In genomic region chr4:156512622-156513021, GRCh38 we compare ENCODE assay signal across 22 cellular contexts.
DNase-seq lines count a peak whose midpoint lies in the region; ATAC-seq and TF ChIP-seq lines count a peak whose summit lies in the region.
"Had no signal": no experiment of that assay in that cellular context is flagged by ENCODE, and none has a peak within 500 bp of the region (broad histone marks: within the 10 kb centered on the region; RNA-seq: fewer than 3 reads in every experiment).

No MANE protein-coding gene starts in this region.

- H3K36me3 Mint-ChIP-seq in activated CD8-positive, alpha-beta memory T cell treated with anti-CD3 and anti-CD28 coated beads, Interleukin-2, amount 10 ng/mL, durations not matched to agents 7 days and 5 days: no peaks in the 10 kb centered on the region
- H3K36me3 Mint-ChIP-seq: activated naive CD8-positive, alpha-beta T cell treated with anti-CD3 and anti-CD28 coated beads for 36 hours; memory B cell; naive thymus-derived CD8-positive, alpha-beta T cell had no signal

- H3K36me3 ChIP-seq in cardiac muscle cell (no peaks in the 10 kb centered on the region), right atrium auricular region (no peaks in the 10 kb centered on the region), SK-N-SH (replicated peaks in 1 of 2; ENCODE audit: control insufficient read depth in 1 of 2, insufficient read depth in 2 of 2, low read length in 1 of 2) (no peaks in the 10 kb centered on the region)
- H3K36me3 ChIP-seq: esophagus muscularis mucosa, pancreas had no signal

- H3K9me3 Mint-ChIP-seq in activated CD8-positive, alpha-beta memory T cell treated with anti-CD3 and anti-CD28 coated beads, Interleukin-2, amount 10 ng/mL, durations not matched to agents 7 days and 5 days (ENCODE audit: low read depth): peaks cover 7% of the 10 kb centered on the region
- H3K9me3 Mint-ChIP-seq: activated B cell treated with CpG ODN at 0.5 μM for 24 hours had no signal

- no peak overlapping the region for H3K4me2 ChIP-seq in SK-N-SH

- H3K4me1 Mint-ChIP-seq in activated CD8-positive, alpha-beta memory T cell treated with anti-CD3 and anti-CD28 coated beads, Interleukin-2, amount 10 ng/mL, durations not matched to agents 7 days and 5 days: no peaks in the 10 kb centered on the region
- H3K4me1 Mint-ChIP-seq: activated B cell treated with CpG ODN at 0.5 μM for 24 hours; activated naive CD8-positive, alpha-beta T cell treated with anti-CD3 and anti-CD28 coated beads for 36 hours; memory B cell; naive thymus-derived CD8-positive, alpha-beta T cell had no signal

- no peak overlapping the region; the same call in 1 of the 2 replicates for H3K9ac ChIP-seq in SK-N-SH

- H3K9me3 ChIP-seq in cardiac muscle cell (ENCODE audit: low read depth) (no peaks in the 10 kb centered on the region), right atrium auricular region (no peaks in the 10 kb centered on the region), SK-N-SH (no peaks in the 10 kb centered on the region)
- H3K9me3 ChIP-seq: esophagus muscularis mucosa, pancreas had no signal

- H2AFZ ChIP-seq in SK-N-SH (ENCODE audit: low read depth): peak overlapping the region; percentile 64; the same call in 1 of the 2 replicates

- no peaks in the 10 kb centered on the region for H3K9me2 ChIP-seq in SK-N-SH

- H3K27ac Mint-ChIP-seq in activated CD8-positive, alpha-beta memory T cell treated with anti-CD3 and anti-CD28 coated beads, Interleukin-2, amount 10 ng/mL, durations not matched to agents 7 days and 5 days: no peak overlapping the region
- H3K27ac Mint-ChIP-seq: activated B cell treated with CpG ODN at 0.5 μM for 24 hours; activated naive CD8-positive, alpha-beta T cell treated with anti-CD3 and anti-CD28 coated beads for 36 hours; memory B cell; naive thymus-derived CD8-positive, alpha-beta T cell had no signal

- no peaks in the 10 kb centered on the region for H3K27me3 Mint-ChIP-seq in activated CD8-positive, alpha-beta memory T cell treated with anti-CD3 and anti-CD28 coated beads, Interleukin-2, amount 10 ng/mL, durations not matched to agents 7 days and 5 days
- H3K27me3 Mint-ChIP-seq: activated B cell treated with CpG ODN at 0.5 μM for 24 hours; activated naive CD8-positive, alpha-beta T cell treated with anti-CD3 and anti-CD28 coated beads for 36 hours; memory B cell; naive thymus-derived CD8-positive, alpha-beta T cell had no signal

- no peaks in the 10 kb centered on the region for H3K4me1 ChIP-seq in cardiac muscle cell (ENCODE audit: low read depth)
- H3K4me1 ChIP-seq in right atrium auricular region: no peaks in the 10 kb centered on the region
- peaks cover 0 to 31% of the 10 kb centered on the region in 2 experiments; a peak in 1 of 4 replicates for H3K4me1 ChIP-seq in SK-N-SH (ENCODE audit: control insufficient read depth in 1 of 2, insufficient read depth in 2 of 2, low read depth in 1 of 2, low read length in 1 of 2)
- H3K4me1 ChIP-seq: esophagus muscularis mucosa, pancreas had no signal

- H3K79me2 ChIP-seq in SK-N-SH (ENCODE audit: insufficient read depth): no peaks in the 10 kb centered on the region

- no peak for ATAC-seq in GM19452 (IDR thresholded peaks at IDR 0.05; ENCODE audit: unreplicated experiment)
- ATAC-seq in activated CD8-positive, alpha-beta memory T cell treated with anti-CD3 and anti-CD28 coated beads, Interleukin-2, amount 10 ng/mL, durations not matched to agents 7 days and 5 days: no peak
- ATAC-seq: K562; naive thymus-derived CD8-positive, alpha-beta T cell had no signal

- CTCF ChIA-PET in SK-N-SH (lab: Yijun Ruan, JAX): interaction anchor here (1.1 kb wide), 1 partner anchor 392 kb away, joined by 3 read pairs; no protein-coding TSS in a partner anchor
- CTCF ChIA-PET in activated CD8-positive, alpha-beta memory T cell treated with anti-CD3 and anti-CD28 coated beads, Interleukin-2, amount 10 ng/mL, durations not matched to agents 7 days and 5 days (lab: Charles Lee): no interaction called here

- DNase-seq in cardiac muscle cell (ENCODE audit: low read depth in 1 of 2, low spot score in 1 of 2): peak; percentile 12 to 32
- no peak for DNase-seq in right atrium auricular region (ENCODE audit: low spot score)
- no peak for DNase-seq in SK-N-SH
- peak; percentile 28 for DNase-seq in fibroblast of the conjunctiva (ENCODE audit: low read depth)
- peak; percentile 25 for DNase-seq in stromal cell of bone marrow (ENCODE audit: low read depth)
- DNase-seq in anterior cingulate cortex (lab: John Stamatoyannopoulos, UW): no peak
- no peak for DNase-seq in activated CD8-positive, alpha-beta memory T cell treated with anti-CD3 and anti-CD28 coated beads, Interleukin-2, amount 10 ng/mL, durations not matched to agents 7 days and 5 days
- DNase-seq: activated B cell treated with CpG ODN at 0.5 μM for 24 hours; activated naive CD8-positive, alpha-beta T cell treated with anti-CD3 and anti-CD28 coated beads for 36 hours; AML-193; dorsolateral prefrontal cortex; kidney; naive thymus-derived CD8-positive, alpha-beta T cell; NCI-H1048; NCI-H2081 treated with DMSO at 0.1 percent for 48 hours; pancreas; T-helper 2 cell had no signal

- TF ChIP-seq RAD21 in SK-N-SH (IDR thresholded peaks at IDR 0.05; ENCODE audit: low read length): no peak

- no peaks in the 10 kb centered on the region for H3F3A ChIP-seq in SK-N-SH (replicated peaks; ENCODE audit: insufficient read depth)

- no peaks in the 10 kb centered on the region for H4K20me1 ChIP-seq in SK-N-SH (ENCODE audit: insufficient read depth)

- H3K4me3 ChIP-seq in cardiac muscle cell: no peak overlapping the region
- no peak overlapping the region for H3K4me3 ChIP-seq in right atrium auricular region
- no peak overlapping the region for H3K4me3 ChIP-seq in SK-N-SH (ENCODE audit: low read depth in 2 of 2, low read length in 1 of 2)
- H3K4me3 ChIP-seq: dorsolateral prefrontal cortex, esophagus muscularis mucosa, K562, pancreas, skin epidermis had no signal

- no peak for TF ChIP-seq EP300 in SK-N-SH (IDR thresholded peaks at IDR 0.05; ENCODE audit: borderline replicate concordance in 1 of 2, low read depth in 1 of 2, low read length in 1 of 2)

- H3K27me3 ChIP-seq in cardiac muscle cell: no peaks in the 10 kb centered on the region
- H3K27me3 ChIP-seq in right atrium auricular region: no peaks in the 10 kb centered on the region
- H3K27me3 ChIP-seq in SK-N-SH (ENCODE audit: insufficient read depth): no peaks in the 10 kb centered on the region
- H3K27me3 ChIP-seq: dorsolateral prefrontal cortex, esophagus muscularis mucosa, pancreas had no signal

- no peak for TF ChIP-seq CTCF in cardiac muscle cell (IDR thresholded peaks at IDR 0.05; ENCODE audit: low read depth, low read length)
- no peak for TF ChIP-seq CTCF in right atrium auricular region (IDR thresholded peaks at IDR 0.05)
- no peak for TF ChIP-seq CTCF in SK-N-SH (IDR thresholded peaks at IDR 0.05)

- POLR2A ChIA-PET in SK-N-SH (lab: Yijun Ruan, JAX): no interaction called here

- no peak overlapping the region for H3K4me3 Mint-ChIP-seq in activated CD8-positive, alpha-beta memory T cell treated with anti-CD3 and anti-CD28 coated beads, Interleukin-2, amount 10 ng/mL, durations not matched to agents 7 days and 5 days
- H3K4me3 Mint-ChIP-seq: activated B cell treated with CpG ODN at 0.5 μM for 24 hours; activated naive CD8-positive, alpha-beta T cell treated with anti-CD3 and anti-CD28 coated beads for 36 hours; memory B cell; naive thymus-derived CD8-positive, alpha-beta T cell had no signal

- 11% methylated on average over 2 of the region's 2 CpGs for WGBS in SK-N-SH (ENCODE audit: low lambda C conversion rate)

- no peak overlapping the region for H3K27ac ChIP-seq in cardiac muscle cell
- H3K27ac ChIP-seq in right atrium auricular region: no peak overlapping the region
- H3K27ac ChIP-seq in SK-N-SH (ENCODE audit: low read depth in 2 of 2, low read length in 1 of 2): no peak overlapping the region
- H3K27ac ChIP-seq: dorsolateral prefrontal cortex, esophagus muscularis mucosa, pancreas, skin epidermis had no signal

TF ChIP-seq in SK-N-SH, 30 proteins besides CTCF, POLR2A, EP300 and RAD21:
- peak; percentile 56 for TF ChIP-seq NFIC (IDR thresholded peaks at IDR 0.05; ENCODE audit: borderline replicate concordance)
- no peak for TF ChIP-seq JUND (IDR thresholded peaks at IDR 0.05)

Comparison
In these comparisons a context has a peak if more than half of its experiments do, and no peak if none do; other contexts are left out.
1. DNase-seq: peak in cardiac muscle cell (2 of 2), fibroblast of the conjunctiva (single experiment) and stromal cell of bone marrow (single experiment); none in right atrium auricular region (single experiment), SK-N-SH (single experiment), anterior cingulate cortex (0 of 58) and activated CD8-positive, alpha-beta memory T cell treated with anti-CD3 and anti-CD28 coated beads, Interleukin-2, amount 10 ng/mL, durations not matched to agents 7 days and 5 days (single experiment).